8 cellular contexts compared by ENCODE assay signal in the genomic region with DNA sequence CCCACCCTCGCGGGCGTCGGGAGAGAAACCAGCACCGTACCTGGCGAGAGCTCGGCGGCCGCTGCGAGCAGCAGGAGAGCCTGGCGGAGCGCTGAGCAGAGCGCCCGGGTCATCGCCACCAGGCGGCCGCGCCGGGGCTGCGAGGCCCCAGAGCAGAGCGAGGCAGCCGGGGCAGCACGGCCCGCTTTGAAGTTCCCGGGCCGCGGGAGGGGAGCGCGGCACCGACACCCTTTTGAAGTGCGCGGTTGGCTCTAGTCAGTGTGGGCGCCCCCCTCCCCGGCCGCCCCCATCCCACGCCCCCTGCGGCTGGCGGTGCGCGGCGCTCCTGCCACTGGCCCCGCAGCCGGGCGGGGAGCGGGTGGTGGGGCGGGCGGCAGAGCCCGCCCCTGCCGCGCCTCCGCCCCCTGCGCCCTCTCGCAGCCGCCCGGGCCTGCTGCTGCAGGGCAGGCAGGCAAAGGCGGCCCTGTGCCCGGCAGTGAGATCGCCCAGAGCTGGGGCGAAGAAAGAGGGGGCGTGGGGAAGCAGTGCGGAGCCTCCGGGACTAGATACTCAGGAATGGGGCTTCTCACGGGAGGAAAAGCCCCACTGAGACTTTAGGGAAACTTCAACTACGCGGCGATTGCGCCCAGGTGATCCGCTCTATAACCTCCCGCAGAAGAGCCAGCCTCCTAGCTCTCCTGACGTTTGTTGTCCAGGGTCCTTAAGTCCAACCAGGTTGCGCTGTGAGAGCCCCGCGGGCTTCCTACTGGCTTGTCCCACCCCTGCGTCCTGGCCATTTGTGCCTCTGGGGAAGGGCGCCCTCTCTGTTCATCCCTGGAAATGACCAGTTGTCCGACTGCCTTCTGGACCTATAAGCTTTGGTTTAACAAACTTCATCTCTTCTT. TPM values are rescaled to one million over a fixed set of nuclear protein-coding genes. Genes with fewer than 3 reads are reported as not detected.
DNase-seq lines count a peak whose midpoint lies in the region; ATAC-seq and TF ChIP-seq lines count a peak whose summit lies in the region.

A gene (minus strand): TSS at position 333 of the 884 bp plus-strand sequence. CDS start 220 bp downstream, at position 113.

- H3K9me3 ChIP-seq in ovary: no peaks in the 10 kb centered on the region
- H3K9me3 ChIP-seq in thymus (ENCODE audit: control insufficient read depth): no peaks in the 10 kb centered on the region

- H3K27me3 ChIP-seq in ovary (no peaks in the 10 kb centered on the region), thymus (ENCODE audit: control insufficient read depth, insufficient read depth) (peaks cover 2% of the 10 kb centered on the region)

- peak; percentile 52 for DNase-seq in DMS79 treated with DMSO at 0.1 percent for 48 hours (lab: John Stamatoyannopoulos, UW)
- peak; percentile 84 for DNase-seq in SK-MEL-5 (ENCODE audit: low read depth, low spot score)
- DNase-seq in activated naive CD8-positive, alpha-beta T cell treated with anti-CD3 and anti-CD28 coated beads for 36 hours: peak; percentile 77
- peak; percentile 59 to 92 (median 82) for DNase-seq in head of caudate nucleus
- DNase-seq in ovary: peak; percentile 47 to 77 (median 52)

- peaks cover 3% of the 10 kb centered on the region for H3K9me3 Mint-ChIP-seq in activated naive CD8-positive, alpha-beta T cell treated with anti-CD3 and anti-CD28 coated beads for 36 hours

- peaks cover 3% of the 10 kb centered on the region for H3K36me3 Mint-ChIP-seq in activated naive CD8-positive, alpha-beta T cell treated with anti-CD3 and anti-CD28 coated beads for 36 hours

- intact Hi-C loops in head of caudate nucleus (cut with DNase I): loop anchor here (5.0 kb wide), 1 partner anchor 36 kb away; no protein-coding TSS in a partner anchor
- intact Hi-C loops in ovary (cut with DNase I): no loop called here

- TF ChIP-seq CTCF in ovary (IDR thresholded peaks at IDR 0.05): peak in 2 of 3 donors; percentile 16 to 36

- ATAC-seq in GM21619 (IDR thresholded peaks at IDR 0.05; ENCODE audit: unreplicated experiment): peak; percentile 84

- H3K27ac ChIP-seq in ovary (no peak within 1 kb of the TSS), thymus (ENCODE audit: low read depth) (no peak within 1 kb of the TSS)

- H3K4me1 ChIP-seq in ovary (ENCODE audit: insufficient read depth) (peaks cover 1% of the 10 kb centered on the region), thymus (ENCODE audit: control insufficient read depth, insufficient read depth, low read length) (no peaks in the 10 kb centered on the region)

- WGBS in ovary, 3 donors: 1% methylated on average over 29 to 75 of the region's 76 CpGs
- WGBS in thymus: under 1% methylated on average over 76 of the region's 76 CpGs

- peak; percentile 12; the same call in 1 of the 2 replicates for TF ChIP-seq RAD21 in Ishikawa (IDR thresholded peaks at IDR 0.05; ENCODE audit: low read depth)

- H3K27ac Mint-ChIP-seq in activated naive CD8-positive, alpha-beta T cell treated with anti-CD3 and anti-CD28 coated beads for 36 hours: peak within 1 kb of the TSS; percentile 30

- H3K4me3 Mint-ChIP-seq in activated naive CD8-positive, alpha-beta T cell treated with anti-CD3 and anti-CD28 coated beads for 36 hours: peak within 1 kb of the TSS; percentile 83

- TF ChIP-seq EP300 in Ishikawa (IDR thresholded peaks at IDR 0.05; ENCODE audit: borderline replicate concordance): no peak
- no peak for TF ChIP-seq EP300 in ovary (IDR thresholded peaks at IDR 0.05)

- H3K4me3 ChIP-seq in ovary (peak within 1 kb of the TSS; percentile 48), thymus (ENCODE audit: low read length) (peak within 1 kb of the TSS; percentile 52)

- peaks cover 29% of the 10 kb centered on the region for H3K4me1 Mint-ChIP-seq in activated naive CD8-positive, alpha-beta T cell treated with anti-CD3 and anti-CD28 coated beads for 36 hours

- H3K27me3 Mint-ChIP-seq in activated naive CD8-positive, alpha-beta T cell treated with anti-CD3 and anti-CD28 coated beads for 36 hours: peaks cover 11% of the 10 kb centered on the region

- no peaks in the 10 kb centered on the region for H3K36me3 ChIP-seq in ovary
- H3K36me3 ChIP-seq in thymus (ENCODE audit: control insufficient read depth, insufficient read depth): no peaks in the 10 kb centered on the region

- in situ Hi-C loops in SK-MEL-5 (cut with HindIII; ENCODE audit: low pct_unique_long_range_greater_than_20kb, low sequenced_read_pairs): no loop called here

- TF ChIP-seq POLR2A in ovary (IDR thresholded peaks at IDR 0.05): no peak

TF ChIP-seq in Ishikawa, 13 proteins besides CTCF, POLR2A, EP300 and RAD21:
- no peak for TF ChIP-seq TEAD4 (IDR thresholded peaks at IDR 0.05)
- TF ChIP-seq, protein P1, sequence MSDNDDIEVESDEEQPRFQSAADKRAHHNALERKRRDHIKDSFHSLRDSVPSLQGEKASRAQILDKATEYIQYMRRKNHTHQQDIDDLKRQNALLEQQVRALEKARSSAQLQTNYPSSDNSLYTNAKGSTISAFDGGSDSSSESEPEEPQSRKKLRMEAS (IDR thresholded peaks at IDR 0.05): peak; percentile 53; the same call in 1 of the 2 replicates
- TF ChIP-seq EGR1 (IDR thresholded peaks at IDR 0.05): no peak
- TF ChIP-seq, protein P2, sequence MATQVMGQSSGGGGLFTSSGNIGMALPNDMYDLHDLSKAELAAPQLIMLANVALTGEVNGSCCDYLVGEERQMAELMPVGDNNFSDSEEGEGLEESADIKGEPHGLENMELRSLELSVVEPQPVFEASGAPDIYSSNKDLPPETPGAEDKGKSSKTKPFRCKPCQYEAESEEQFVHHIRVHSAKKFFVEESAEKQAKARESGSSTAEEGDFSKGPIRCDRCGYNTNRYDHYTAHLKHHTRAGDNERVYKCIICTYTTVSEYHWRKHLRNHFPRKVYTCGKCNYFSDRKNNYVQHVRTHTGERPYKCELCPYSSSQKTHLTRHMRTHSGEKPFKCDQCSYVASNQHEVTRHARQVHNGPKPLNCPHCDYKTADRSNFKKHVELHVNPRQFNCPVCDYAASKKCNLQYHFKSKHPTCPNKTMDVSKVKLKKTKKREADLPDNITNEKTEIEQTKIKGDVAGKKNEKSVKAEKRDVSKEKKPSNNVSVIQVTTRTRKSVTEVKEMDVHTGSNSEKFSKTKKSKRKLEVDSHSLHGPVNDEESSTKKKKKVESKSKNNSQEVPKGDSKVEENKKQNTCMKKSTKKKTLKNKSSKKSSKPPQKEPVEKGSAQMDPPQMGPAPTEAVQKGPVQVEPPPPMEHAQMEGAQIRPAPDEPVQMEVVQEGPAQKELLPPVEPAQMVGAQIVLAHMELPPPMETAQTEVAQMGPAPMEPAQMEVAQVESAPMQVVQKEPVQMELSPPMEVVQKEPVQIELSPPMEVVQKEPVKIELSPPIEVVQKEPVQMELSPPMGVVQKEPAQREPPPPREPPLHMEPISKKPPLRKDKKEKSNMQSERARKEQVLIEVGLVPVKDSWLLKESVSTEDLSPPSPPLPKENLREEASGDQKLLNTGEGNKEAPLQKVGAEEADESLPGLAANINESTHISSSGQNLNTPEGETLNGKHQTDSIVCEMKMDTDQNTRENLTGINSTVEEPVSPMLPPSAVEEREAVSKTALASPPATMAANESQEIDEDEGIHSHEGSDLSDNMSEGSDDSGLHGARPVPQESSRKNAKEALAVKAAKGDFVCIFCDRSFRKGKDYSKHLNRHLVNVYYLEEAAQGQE (IDR thresholded peaks at IDR 0.05; ENCODE audit: low read depth): peak; percentile 59
- no peak for TF ChIP-seq CREB1 (IDR thresholded peaks at IDR 0.05; ENCODE audit: low read depth)

RNA-seq across cellular contexts. Expression of the gene that starts here (rescaled TPM):
- total RNA-seq in SK-MEL-5 (2014; rRNA removed; shearing (Covaris generic)): 0.69 and 0.93 TPM in 2 replicates
- 1.0 and 1.4 TPM in 2 replicates for polyA plus RNA-seq in SK-MEL-5 (2015; cell fraction: cytosol; rRNA removed)
- polyA plus RNA-seq in SK-MEL-5 (2015; cell fraction: nucleus; rRNA removed): 2.8 and 3.0 TPM in 2 replicates
- 1 to 10 TPM in 1 of 2 experiments, under 1 TPM in 1; 0.99 to 1.0 TPM for total RNA-seq in activated naive CD8-positive, alpha-beta T cell treated with anti-CD3 and anti-CD28 coated beads for 36 hours
- 1 to 10 TPM in 6 of 7 donors, under 1 TPM in 1; 0.45 to 8.7 (median 2.2) TPM for total RNA-seq in ovary
- polyA plus RNA-seq in ovary (1 to 10 TPM in 1 of 2 donors, under 1 TPM in 1; 0.68 to 1.8 TPM), thymus (0.23 TPM)
